ENCODE assay signal across 9 cellular contexts in genomic region chr3:134483195-134483890, GRCh38. TPM values are rescaled to one million over a fixed set of nuclear protein-coding genes. Genes with fewer than 3 reads are reported as not detected.
A peak's percentile ranks its signal among the peaks of the same experiment; 100 is the strongest.
DNase-seq lines count a peak whose midpoint lies in the region; ATAC-seq and TF ChIP-seq lines count a peak whose summit lies in the region.
"Had no signal": no experiment of that assay in that cellular context is flagged by ENCODE, and none has a peak within 500 bp of the region (broad histone marks: within the 10 kb centered on the region; RNA-seq: fewer than 3 reads in every experiment).

No MANE protein-coding gene starts in this region.

- CTCF ChIA-PET in MCF 10A (lab: Yijun Ruan, JAX) = interaction anchor here (0.5 to 16.7 kb wide), 18 partner anchors 8 to 1484 kb away, joined by 3 to 449 read pairs (median 4); partner anchors contain the start of gene AMOTL2

- in situ Hi-C loops in HAP-1 (cut with MboI; ENCODE audit: low sequenced_read_pairs) = loop anchor here (25.0 kb wide), 1 partner anchor 821 kb away; the partner anchor contains the start of gene TOPBP1

- H3K27me3 Mint-ChIP-seq in CD14-positive monocyte (ENCODE audit: low read depth in 3 of 3) (peaks cover 0 to 3% (median 0%) of the 10 kb centered on the region in 3 donors), MCF 10A (ENCODE audit: insufficient read depth, unreplicated experiment) (no peaks in the 10 kb centered on the region)
- no peaks in the 10 kb centered on the region for H3K27me3 Mint-ChIP-seq in naive thymus-derived CD8-positive, alpha-beta T cell

- DNase-seq in CD14-positive monocyte (ENCODE audit: low spot score) (no peak), LHCN-M2 (ENCODE audit: low read depth) (peak; percentile 77), MCF 10A (ENCODE audit: unreplicated experiment) (peak; percentile 45), HAP-1 (ENCODE audit: low spot score in 2 of 2) (no peak), inferior parietal cortex (ENCODE audit: extremely low spot score) (no peak), SKM-1 treated with dmso at 0.1 percent for 144 hours (lab: John Stamatoyannopoulos, UW; ENCODE audit: unreplicated experiment) (no peak)
- no peak for DNase-seq in naive thymus-derived CD8-positive, alpha-beta T cell
- DNase-seq: NCI-H748 treated with DMSO at 0.1 percent for 48 hours had no signal

- TF ChIP-seq CTCF in CD14-positive monocyte (IDR thresholded peaks at IDR 0.05) (no peak), MCF 10A (IDR thresholded peaks at IDR 0.05; ENCODE audit: unreplicated experiment) (no peak)

- H3K9me3 Mint-ChIP-seq in CD14-positive monocyte (no peaks in the 10 kb centered on the region), MCF 10A (ENCODE audit: unreplicated experiment) (no peaks in the 10 kb centered on the region)
- no peaks in the 10 kb centered on the region for H3K9me3 Mint-ChIP-seq in naive thymus-derived CD8-positive, alpha-beta T cell

- POLR2A ChIA-PET in MCF 10A (lab: Yijun Ruan, JAX) = interaction anchor here (0.7 to 6.3 kb wide), 12 partner anchors 7 to 288 kb away, joined by 3 to 77 read pairs (median 4); partner anchors contain the start of gene AMOTL2
- POLR2A ChIA-PET in naive thymus-derived CD8-positive, alpha-beta T cell (lab: Charles Lee) = interaction anchor here (0.8 to 3.1 kb wide), 3 partner anchors 10 to 1795 kb away, joined by 3 to 25 read pairs (median 4); partner anchors contain the start of gene CDV3

- H3K36me3 Mint-ChIP-seq in CD14-positive monocyte = peaks cover 36 to 41% of the 10 kb centered on the region in 2 donors
- peaks cover 46% of the 10 kb centered on the region for H3K36me3 Mint-ChIP-seq in MCF 10A (ENCODE audit: insufficient read depth, unreplicated experiment)
- peaks cover 0 to 44% (median 7%) of the 10 kb centered on the region in 3 donors for H3K36me3 Mint-ChIP-seq in naive thymus-derived CD8-positive, alpha-beta T cell

- no peaks in the 10 kb centered on the region for H3K27me3 ChIP-seq in HAP-1 (ENCODE audit: low read depth)

- H3K4me1 ChIP-seq in HAP-1 = peaks cover 21% of the 10 kb centered on the region

- intact Hi-C loops in CD14-positive monocyte (cut with micrococcal nuclease) (loop anchor here (10.0 kb wide), 2 partner anchors 61 to 679 kb away; partner anchors contain the start of gene SRPRB (in 1 of the 2)), MCF 10A (cut with micrococcal nuclease) (no loop called here)

- peak overlapping the region; percentile 20 to 44 for H3K4me3 Mint-ChIP-seq in CD14-positive monocyte
- H3K4me3 Mint-ChIP-seq in MCF 10A (ENCODE audit: unreplicated experiment) = peak overlapping the region; percentile 75
- peak overlapping the region in 9 of 10 donors; percentile 30 to 100 (median 96) for H3K4me3 Mint-ChIP-seq in naive thymus-derived CD8-positive, alpha-beta T cell

- H3K4me3 ChIP-seq in HAP-1 = no peak overlapping the region

- peaks cover 44% of the 10 kb centered on the region for H3K36me3 ChIP-seq in HAP-1 (replicated peaks)

- no TSS peak for BruUV-seq in MCF 10A (replicated peaks; lab: Mats Ljungman, UMichigan)

- peaks cover 41% of the 10 kb centered on the region for H3K4me1 Mint-ChIP-seq in CD14-positive monocyte
- peaks cover 31% of the 10 kb centered on the region for H3K4me1 Mint-ChIP-seq in MCF 10A (ENCODE audit: insufficient read depth, unreplicated experiment)
- H3K4me1 Mint-ChIP-seq in naive thymus-derived CD8-positive, alpha-beta T cell = peaks cover 23 to 58% (median 53%) of the 10 kb centered on the region in 4 donors

- peak overlapping the region; percentile 55 to 87 (median 80) for H3K27ac Mint-ChIP-seq in CD14-positive monocyte
- H3K27ac Mint-ChIP-seq in MCF 10A (ENCODE audit: low read depth, unreplicated experiment) = peak overlapping the region; percentile 87
- peak overlapping the region in 8 of 10 donors; percentile 13 to 80 (median 44) for H3K27ac Mint-ChIP-seq in naive thymus-derived CD8-positive, alpha-beta T cell

- no peaks in the 10 kb centered on the region for H3K9me3 ChIP-seq in HAP-1

- no peak for ATAC-seq in naive thymus-derived CD8-positive, alpha-beta T cell
- no peak for ATAC-seq in GM18502 (IDR thresholded peaks at IDR 0.05; ENCODE audit: poor library complexity, unreplicated experiment)

RNA-seq across cellular contexts. Expression of gene ANAPC13, which starts 2.4 kb away (rescaled TPM):
- polyA plus RNA-seq in CD14-positive monocyte = 100 to 1,000 TPM in 1 of 2 donors, 10 to 100 TPM in 1; 92.4 to 102 TPM
- total RNA-seq in LHCN-M2 (2014; rRNA removed) = 166 and 196 TPM in 2 replicates
- 116 TPM for polyA plus RNA-seq in LHCN-M2 (2012)
- total RNA-seq in MCF 10A (2022) = 61.5 and 78.4 TPM in 2 replicates
- total RNA-seq in naive thymus-derived CD8-positive, alpha-beta T cell = 10 to 100 TPM; 36.1 to 36.4 TPM
- 10 to 100 TPM; 88.9 to 96.1 (median 90.5) TPM for polyA plus RNA-seq in naive thymus-derived CD8-positive, alpha-beta T cell

RNA-seq across cellular contexts. Expression of gene CEP63, which starts 2.5 kb away (rescaled TPM):
- 10 to 100 TPM; 11.1 to 18.8 TPM for polyA plus RNA-seq in CD14-positive monocyte
- total RNA-seq in LHCN-M2 (2014; rRNA removed) (25.0 and 29.8 TPM in 2 replicates), MCF 10A (2022) (37.0 and 40.0 TPM in 2 replicates)
- polyA plus RNA-seq in LHCN-M2 (2012) = 17.6 TPM
- total RNA-seq in naive thymus-derived CD8-positive, alpha-beta T cell = 10 to 100 TPM; 33.0 to 40.1 TPM
- 10 to 100 TPM; 16.2 to 32.2 (median 26.0) TPM for polyA plus RNA-seq in naive thymus-derived CD8-positive, alpha-beta T cell

Comparison
In these comparisons a context has a peak if more than half of its experiments do, and no peak if none do; other contexts are left out.
1. DNase-seq: peak in LHCN-M2 (single experiment) and MCF 10A (single experiment); none in CD14-positive monocyte (single experiment), naive thymus-derived CD8-positive, alpha-beta T cell (0 of 10), HAP-1 (0 of 2), inferior parietal cortex (single experiment) and SKM-1 treated with dmso at 0.1 percent for 144 hours (single experiment).
2. H3K4me3 Mint-ChIP-seq: peak in every context shown above with its lines; median percentile 96 in naive thymus-derived CD8-positive, alpha-beta T cell; 75 in MCF 10A; 32 in CD14-positive monocyte.
3. Peak in every context shown above with its lines, with median percentiles within 50 percentile points of each other: H3K27ac Mint-ChIP-seq.